ENCODE assay signal across 30 cellular contexts in the genomic region with DNA sequence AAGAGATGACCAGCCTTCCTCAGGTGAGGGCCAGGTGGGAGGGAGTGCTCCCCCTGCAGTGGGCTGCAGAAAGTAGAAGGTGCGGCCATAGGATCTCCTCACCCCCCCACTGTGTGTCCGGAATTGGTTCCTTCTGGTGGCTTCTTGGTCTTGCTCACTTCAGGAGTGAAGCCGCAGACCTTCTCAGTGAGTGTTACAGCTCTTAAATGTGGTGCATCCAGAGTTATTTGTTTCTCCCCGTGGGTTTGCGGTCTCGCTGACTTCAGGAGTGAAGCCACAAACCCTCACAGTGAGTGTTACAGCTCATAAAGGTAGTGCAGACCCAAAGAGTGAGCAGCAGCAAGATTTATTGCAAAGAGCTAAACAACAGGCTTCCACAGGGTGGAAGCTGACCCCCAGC.
"Had no signal": no experiment of that assay in that cellular context is flagged by ENCODE, and none has a peak within 500 bp of the region (broad histone marks: within the 10 kb centered on the region; RNA-seq: fewer than 3 reads in every experiment).

No MANE protein-coding gene starts in this region.

- H3K9me3 ChIP-seq: ascending aorta, gastrocnemius medialis had no signal

- H3K27ac Mint-ChIP-seq: activated CD4-positive, alpha-beta memory T cell treated with anti-CD3 and anti-CD28 coated beads, Interleukin-2, amount 10 ng/mL, durations not matched to agents 7 days and 5 days; activated CD4-positive, alpha-beta T cell treated with anti-CD3 and anti-CD28 coated beads, Interleukin-2, amount 10 ng/mL, durations not matched to agents 7 days and 5 days; activated naive CD4-positive, alpha-beta T cell treated with anti-CD3 and anti-CD28 coated beads, Interleukin-2, amount 10 ng/mL, durations not matched to agents 7 days and 5 days; activated naive CD4-positive, alpha-beta T cell treated with anti-CD3 and anti-CD28 coated beads, Interleukin-2, amount 50 U/mL, for 72 hours; activated naive CD8-positive, alpha-beta T cell treated with anti-CD3 and anti-CD28 coated beads, Interleukin-2, amount 10 ng/mL, durations not matched to agents 7 days and 5 days; activated T-cell treated with anti-CD3 and anti-CD28 coated beads, Interleukin-2, amount 50 U/mL, for 24 hours; activated T-cell treated with anti-CD3 and anti-CD28 coated beads, Interleukin-2, amount 50 U/mL, for 72 hours; dendritic cell treated with granulocyte-macrophage colony-stimulating factor and Interleukin-4, amounts not matched to agents 40 ng/mL and 50 ng/mL, for 4 days had no signal

- H3K27me3 ChIP-seq: ascending aorta, breast epithelium, cardiac muscle cell, esophagus muscularis mucosa, foreskin keratinocyte, gastrocnemius medialis, heart left ventricle had no signal

- H3K4me1 Mint-ChIP-seq: activated CD4-positive, alpha-beta memory T cell treated with anti-CD3 and anti-CD28 coated beads, Interleukin-2, amount 10 ng/mL, durations not matched to agents 7 days and 5 days; activated CD4-positive, alpha-beta T cell treated with anti-CD3 and anti-CD28 coated beads, Interleukin-2, amount 10 ng/mL, durations not matched to agents 7 days and 5 days; activated naive CD4-positive, alpha-beta T cell treated with anti-CD3 and anti-CD28 coated beads, Interleukin-2, amount 10 ng/mL, durations not matched to agents 7 days and 5 days; activated naive CD8-positive, alpha-beta T cell treated with anti-CD3 and anti-CD28 coated beads, Interleukin-2, amount 10 ng/mL, durations not matched to agents 7 days and 5 days; central memory CD8-positive, alpha-beta T cell had no signal

- H3K4me3 ChIP-seq: ascending aorta, breast epithelium, cardiac muscle cell, coronary artery, dorsolateral prefrontal cortex, esophagus muscularis mucosa, gastrocnemius medialis, heart left ventricle had no signal

- H3K9me3 Mint-ChIP-seq: activated CD4-positive, alpha-beta T cell treated with anti-CD3 and anti-CD28 coated beads, Interleukin-2, amount 10 ng/mL, durations not matched to agents 7 days and 5 days; activated naive CD4-positive, alpha-beta T cell treated with anti-CD3 and anti-CD28 coated beads, Interleukin-2, amount 10 ng/mL, durations not matched to agents 7 days and 5 days; activated naive CD8-positive, alpha-beta T cell treated with anti-CD3 and anti-CD28 coated beads, Interleukin-2, amount 10 ng/mL, durations not matched to agents 7 days and 5 days; central memory CD8-positive, alpha-beta T cell; dendritic cell treated with granulocyte-macrophage colony-stimulating factor and Interleukin-4, amounts not matched to agents 40 ng/mL and 50 ng/mL, for 4 days had no signal

- ATAC-seq: activated naive CD4-positive, alpha-beta T cell treated with anti-CD3 and anti-CD28 coated beads, Interleukin-2, amount 50 U/mL, for 72 hours; foreskin keratinocyte; gastrocnemius medialis; heart left ventricle had no signal

- H3K36me3 ChIP-seq: breast epithelium, cardiac muscle cell, gastrocnemius medialis had no signal

- H3K4me1 ChIP-seq: ascending aorta, breast epithelium, esophagus muscularis mucosa, foreskin keratinocyte, gastrocnemius medialis had no signal

- H3K27ac ChIP-seq: ascending aorta, breast epithelium, cardiac muscle cell, coronary artery, dorsolateral prefrontal cortex, esophagus muscularis mucosa, foreskin keratinocyte, gastrocnemius medialis, heart left ventricle had no signal

- H3K27me3 Mint-ChIP-seq: activated CD4-positive, alpha-beta memory T cell treated with anti-CD3 and anti-CD28 coated beads, Interleukin-2, amount 10 ng/mL, durations not matched to agents 7 days and 5 days; activated CD4-positive, alpha-beta T cell treated with anti-CD3 and anti-CD28 coated beads, Interleukin-2, amount 10 ng/mL, durations not matched to agents 7 days and 5 days; activated naive CD4-positive, alpha-beta T cell treated with anti-CD3 and anti-CD28 coated beads, Interleukin-2, amount 10 ng/mL, durations not matched to agents 7 days and 5 days; activated naive CD8-positive, alpha-beta T cell treated with anti-CD3 and anti-CD28 coated beads, Interleukin-2, amount 10 ng/mL, durations not matched to agents 7 days and 5 days; dendritic cell treated with granulocyte-macrophage colony-stimulating factor and Interleukin-4, amounts not matched to agents 40 ng/mL and 50 ng/mL, for 4 days had no signal

- DNase-seq: activated CD4-positive, alpha-beta memory T cell treated with anti-CD3 and anti-CD28 coated beads, Interleukin-2, amount 10 ng/mL, durations not matched to agents 7 days and 5 days; activated CD4-positive, alpha-beta T cell treated with anti-CD3 and anti-CD28 coated beads for 1 hour; activated CD4-positive, alpha-beta T cell treated with anti-CD3 and anti-CD28 coated beads for 4 hours; activated CD4-positive, alpha-beta T cell treated with anti-CD3 and anti-CD28 coated beads, Interleukin-2, amount 10 ng/mL, durations not matched to agents 7 days and 5 days; activated CD4-positive, alpha-beta T cell treated with anti-CD3 and anti-CD28 coated beads, Interleukin-2, amount 50 U/mL, for 4 hours; activated CD8-positive, alpha-beta memory T cell treated with anti-CD3 and anti-CD28 coated beads, Interleukin-2, amount 50 U/mL, for 48 hours; activated gamma-delta T cell; activated naive CD4-positive, alpha-beta T cell; activated naive CD4-positive, alpha-beta T cell treated with anti-CD3 and anti-CD28 coated beads, Interleukin-2, amount 10 ng/mL, durations not matched to agents 7 days and 5 days; activated naive CD8-positive, alpha-beta T cell treated with anti-CD3 and anti-CD28 coated beads, Interleukin-2, amount 10 ng/mL, durations not matched to agents 7 days and 5 days; activated T-cell treated with anti-CD3 and anti-CD28 coated beads for 4 hours; activated T-cell treated with anti-CD3 and anti-CD28 coated beads, Interleukin-2, amount 50 U/mL, for 24 hours; activated T-cell treated with anti-CD3 and anti-CD28 coated beads, Interleukin-2, amount 50 U/mL, for 72 hours; dorsolateral prefrontal cortex; effector memory CD4-positive, alpha-beta T cell; erythroblast; foreskin keratinocyte; gastrocnemius medialis; glutamatergic neuron; heart left ventricle; T-helper 2 cell had no signal

- H3K4me3 Mint-ChIP-seq: activated CD4-positive, alpha-beta memory T cell treated with anti-CD3 and anti-CD28 coated beads, Interleukin-2, amount 10 ng/mL, durations not matched to agents 7 days and 5 days; activated CD4-positive, alpha-beta T cell treated with anti-CD3 and anti-CD28 coated beads, Interleukin-2, amount 10 ng/mL, durations not matched to agents 7 days and 5 days; activated naive CD4-positive, alpha-beta T cell treated with anti-CD3 and anti-CD28 coated beads, Interleukin-2, amount 10 ng/mL, durations not matched to agents 7 days and 5 days; activated naive CD8-positive, alpha-beta T cell treated with anti-CD3 and anti-CD28 coated beads, Interleukin-2, amount 10 ng/mL, durations not matched to agents 7 days and 5 days; activated T-cell treated with anti-CD3 and anti-CD28 coated beads, Interleukin-2, amount 50 U/mL, for 24 hours; activated T-cell treated with anti-CD3 and anti-CD28 coated beads, Interleukin-2, amount 50 U/mL, for 72 hours; brain; central memory CD8-positive, alpha-beta T cell; dendritic cell treated with granulocyte-macrophage colony-stimulating factor and Interleukin-4, amounts not matched to agents 40 ng/mL and 50 ng/mL, for 4 days had no signal

- H3K36me3 Mint-ChIP-seq: activated naive CD4-positive, alpha-beta T cell treated with anti-CD3 and anti-CD28 coated beads, Interleukin-2, amount 10 ng/mL, durations not matched to agents 7 days and 5 days; activated naive CD8-positive, alpha-beta T cell treated with anti-CD3 and anti-CD28 coated beads, Interleukin-2, amount 10 ng/mL, durations not matched to agents 7 days and 5 days; brain had no signal
